In the genomic region with DNA sequence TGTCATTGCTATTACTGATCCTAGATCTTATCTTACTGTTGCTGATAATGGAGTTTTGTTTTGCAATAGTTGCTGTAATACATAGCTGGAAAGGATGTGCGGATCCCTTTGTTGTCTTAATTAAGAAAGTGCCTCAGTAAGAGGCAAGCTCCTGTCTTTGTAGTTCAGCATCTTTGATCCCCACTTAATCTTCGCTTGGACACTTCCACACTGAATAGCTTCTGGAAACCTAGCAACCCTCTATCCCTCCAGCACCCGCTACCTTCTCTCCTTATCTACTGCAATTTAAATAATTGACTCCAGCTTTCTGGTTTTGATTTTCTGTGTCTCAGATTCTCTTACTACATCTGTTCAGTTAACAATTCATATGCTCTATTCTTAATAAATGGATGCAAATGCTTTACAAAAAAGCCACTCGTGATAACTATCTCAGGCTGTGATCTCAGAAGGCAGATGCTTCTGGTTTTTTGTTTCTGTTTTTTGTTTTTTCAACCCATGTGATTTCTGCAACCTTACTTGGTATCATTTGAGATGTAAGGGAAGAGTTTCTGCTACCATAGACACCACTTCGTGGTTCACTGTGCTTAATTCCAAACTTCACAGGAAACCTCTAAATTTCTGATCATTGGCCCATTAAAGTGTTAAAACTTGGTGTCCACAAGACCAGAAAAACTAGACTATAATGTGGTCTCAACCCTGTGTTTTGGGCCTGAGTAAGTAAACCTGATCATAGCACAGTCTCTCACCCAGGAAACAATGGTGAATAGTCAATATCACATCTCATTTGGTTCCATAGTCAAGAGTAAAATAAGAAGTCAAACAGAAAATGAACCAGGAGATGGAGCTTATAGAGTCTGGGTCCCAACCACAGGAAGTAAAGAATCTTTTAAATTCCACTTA, we compare ENCODE assay signal across 16 cellular contexts.
"Had no signal": no experiment of that assay in that cellular context is flagged by ENCODE, and none has a peak within 500 bp of the region (broad histone marks: within the 10 kb centered on the region; RNA-seq: fewer than 3 reads in every experiment).

No MANE protein-coding gene starts in this region.

- H3K4me1 ChIP-seq: foreskin keratinocyte, prostate gland, vagina had no signal

- H3K27me3 ChIP-seq: foreskin keratinocyte, transverse colon, vagina had no signal

- ATAC-seq: activated T-cell treated with anti-CD3 and anti-CD28 coated beads, Interleukin-2, amount 50 U/mL, for 72 hours; foreskin keratinocyte; right cardiac atrium; stimulated activated naive CD8-positive, alpha-beta T cell treated with anti-CD3 and anti-CD28 coated beads, Interleukin-15, Interleukin-2, amounts not matched to agents 100 U/mL and 50 U/mL, for 24 hours had no signal

- H3K4me3 ChIP-seq: coronary artery, prostate gland, transverse colon, vagina had no signal

- H3K27ac ChIP-seq: coronary artery, foreskin keratinocyte, prostate gland, transverse colon, vagina had no signal

- DNase-seq: activated CD4-positive, alpha-beta T cell treated with anti-CD3 and anti-CD28 coated beads, Interleukin-2, amount 10 ng/mL, durations not matched to agents 7 days and 5 days; activated CD8-positive, alpha-beta memory T cell treated with anti-CD3 and anti-CD28 coated beads, Interleukin-2, amount 50 U/mL, for 48 hours; activated naive CD8-positive, alpha-beta T cell treated with anti-CD3 and anti-CD28 coated beads for 36 hours; activated T-cell treated with anti-CD3 and anti-CD28 coated beads, Interleukin-2, amount 50 U/mL, for 72 hours; amygdala; effector CD8-positive, alpha-beta T cell; glutamatergic neuron; hypothalamus; right cardiac atrium; small intestine; stimulated activated naive CD8-positive, alpha-beta T cell treated with anti-CD3 and anti-CD28 coated beads, Interleukin-15, Interleukin-2, amounts not matched to agents 100 U/mL and 50 U/mL, for 24 hours; transverse colon had no signal

- H3K9me3 ChIP-seq: prostate gland, vagina had no signal

- H3K36me3 ChIP-seq: prostate gland, transverse colon, vagina had no signal
